In genomic region chr2:217853301-217853881, GRCh38 we compare ENCODE assay signal across 10 cellular contexts.
DNase-seq lines count a peak whose midpoint lies in the region; ATAC-seq, FAIRE-seq and TF ChIP-seq lines count a peak whose summit lies in the region.
"Had no signal": no experiment of that assay in that cellular context is flagged by ENCODE, and none has a peak within 500 bp of the region (broad histone marks: within the 10 kb centered on the region; RNA-seq: fewer than 3 reads in every experiment).

No MANE protein-coding gene starts in this region.

- H3K27ac ChIP-seq in HCT116 (ENCODE audit: low read depth, low read length) (no peak overlapping the region; the same call in 1 of the 2 replicates), colonic mucosa (no peak overlapping the region), substantia nigra (ENCODE audit: low read depth, low read length, poor library complexity, severe bottlenecking) (peak overlapping the region; percentile 59)

- RAD21 ChIA-PET in HCT116 (lab: Charles Lee; ENCODE audit: low non-redundant PET in 1 of 2, low total read pairs in 2 of 2, uncharacterized antibody in 2 of 2, unreplicated experiment in 2 of 2), result no interaction called here

- no peak for FAIRE-seq in GM12891 (lab: Jason Lieb, UNC)

- H3K27me3 ChIP-seq in HCT116 (ENCODE audit: insufficient read depth, low read length), result no peaks in the 10 kb centered on the region
- H3K27me3 ChIP-seq in colonic mucosa, result no peaks in the 10 kb centered on the region

- H3K79me2 ChIP-seq in HCT116 (ENCODE audit: insufficient read depth, low read length), result no peaks in the 10 kb centered on the region

- intact Hi-C loops in HCT116 (cut with micrococcal nuclease) (no loop called here), colonic mucosa (cut with DNase I) (no loop called here)

- H3K9me3 ChIP-seq in HCT116 (ENCODE audit: control insufficient read depth in 1 of 2, insufficient read depth in 1 of 2, low read depth in 1 of 2, low read length in 2 of 2) (no peaks in the 10 kb centered on the region), colonic mucosa (no peaks in the 10 kb centered on the region)

- CTCF ChIA-PET in HCT116 (lab: Charles Lee), result interaction anchor here (0.9 kb wide), 1 partner anchor 33 kb away, joined by 3 read pairs; no protein-coding TSS in a partner anchor

- H3K9me2 ChIP-seq in HCT116 (ENCODE audit: insufficient read depth), result no peaks in the 10 kb centered on the region

- H3K36me3 ChIP-seq in HCT116 (ENCODE audit: control insufficient read depth in 1 of 2, insufficient read depth in 2 of 2, low read length in 2 of 2) (no peaks in the 10 kb centered on the region), colonic mucosa (no peaks in the 10 kb centered on the region)

- BruUV-seq in HCT116 (replicated peaks; lab: Mats Ljungman, UMichigan), result no TSS peak

- POLR2A ChIA-PET in HCT116 (lab: Charles Lee), result no interaction called here

- ATAC-seq in HCT116 (no peak), GM19035 (IDR thresholded peaks at IDR 0.05; ENCODE audit: unreplicated experiment) (no peak)

- no peaks in the 10 kb centered on the region for H4K20me1 ChIP-seq in HCT116 (ENCODE audit: insufficient read depth)

- H3K4me2 ChIP-seq in HCT116 (ENCODE audit: low read length), result peak overlapping the region; percentile 28

- no peak for TF ChIP-seq RAD21 in HCT116 (IDR thresholded peaks at IDR 0.05; ENCODE audit: low read depth)

- TF ChIP-seq CTCF in HCT116 (IDR thresholded peaks at IDR 0.05 in 2 of 3, conservative IDR thresholded peaks at IDR 0.05 in 1 of 3; ENCODE audit: borderline replicate concordance in 1 of 3, insufficient read depth in 1 of 3, low read depth in 2 of 3, low read length in 2 of 3), result no peak
- TF ChIP-seq CTCF in colonic mucosa (IDR thresholded peaks at IDR 0.05), result no peak

- H2AFZ ChIP-seq in HCT116 (ENCODE audit: low read depth, low read length, poor library complexity, severe bottlenecking), result no peak overlapping the region

- DNase-seq in HCT116 (ENCODE audit: low read depth, low spot score) (no peak), colonic mucosa (peak; percentile 37), kidney tubule cell (ENCODE audit: low spot score) (peak; percentile 44), substantia nigra (lab: John Stamatoyannopoulos, UW) (peak in 12 of 49 donors; percentile 16 to 72 (median 32)), T-helper 9 cell (no peak), GM12891 (ENCODE audit: insufficient read length, low spot score) (no peak)
- no peak for DNase-seq in central memory CD4-positive, alpha-beta T cell
- DNase-seq: activated naive CD4-positive, alpha-beta T cell; DMS79 treated with DMSO at 0.1 percent for 48 hours had no signal

- no peak for TF ChIP-seq POLR2A in HCT116 (IDR thresholded peaks at IDR 0.05; ENCODE audit: borderline replicate concordance, extremely low read depth, insufficient read depth, insufficient read length)
- no peak for TF ChIP-seq POLR2A in GM12891 (IDR thresholded peaks at IDR 0.05; ENCODE audit: low read depth, low read length)

- no peak overlapping the region for H3K4me3 ChIP-seq in HCT116 (replicated peaks in 1 of 2; ENCODE audit: low read depth in 1 of 2, low read length in 2 of 2)
- no peak overlapping the region for H3K4me3 ChIP-seq in colonic mucosa

- H3K4me1 ChIP-seq in HCT116 (ENCODE audit: control insufficient read depth in 1 of 2, insufficient read depth in 2 of 2, low read length in 2 of 2) (peaks cover 32 to 51% of the 10 kb centered on the region in 2 experiments), colonic mucosa (no peaks in the 10 kb centered on the region)

- H3K9ac ChIP-seq in HCT116 (ENCODE audit: low read length) (no peak overlapping the region), colonic mucosa (ENCODE audit: low read depth in 2 of 2, low read length in 2 of 2) (no peak overlapping the region)

TF ChIP-seq in HCT116, 20 proteins besides CTCF, POLR2A, EP300 and RAD21 (continues in another document):
- TF ChIP-seq YY1 (IDR thresholded peaks at IDR 0.05; ENCODE audit: extremely low read depth, insufficient replicate concordance, low read depth, low read length) (no peak), SP1 (IDR thresholded peaks at IDR 0.05; ENCODE audit: low read depth) (no peak), ELF1 (IDR thresholded peaks at IDR 0.05; ENCODE audit: borderline replicate concordance, low read depth) (no peak), TCF7L2 (IDR thresholded peaks at IDR 0.05; ENCODE audit: borderline replicate concordance, extremely low read depth, insufficient read depth, insufficient read length) (no peak), ZNF274 (IDR thresholded peaks at IDR 0.05; ENCODE audit: low read depth, low read length) (no peak), SIN3A (IDR thresholded peaks at IDR 0.05; ENCODE audit: low read depth) (no peak), EGR1 (IDR thresholded peaks at IDR 0.05; ENCODE audit: low read depth) (no peak), ZFX (IDR thresholded peaks at IDR 0.05) (no peak), SRF (IDR thresholded peaks at IDR 0.05; ENCODE audit: low read depth) (no peak), MAX (IDR thresholded peaks at IDR 0.05) (no peak), CBX3 (IDR thresholded peaks at IDR 0.05; ENCODE audit: low read depth) (no peak)

TF ChIP-seq in GM12891, 5 proteins besides CTCF, POLR2A, EP300 and RAD21:
- TF ChIP-seq TAF1 (IDR thresholded peaks at IDR 0.05; ENCODE audit: low read depth, low read length) (no peak), POU2F2 (IDR thresholded peaks at IDR 0.05; ENCODE audit: low read depth, low read length) (no peak), SPI1 (IDR thresholded peaks at IDR 0.05; ENCODE audit: low read depth, low read length) (no peak), PAX5 (IDR thresholded peaks at IDR 0.05; ENCODE audit: insufficient read depth, low read length, severe bottlenecking) (no peak), POLR2AphosphoS5 (IDR thresholded peaks at IDR 0.05; ENCODE audit: low read depth, low read length) (no peak)

Comparison
In these comparisons a context has a peak if more than half of its experiments do, and no peak if none do; other contexts are left out.
1. DNase-seq: peak in colonic mucosa (single experiment) and kidney tubule cell (single experiment); none in HCT116 (single experiment), T-helper 9 cell (single experiment), GM12891 (single experiment) and central memory CD4-positive, alpha-beta T cell (single experiment).